ENCODE assay signal across 22 cellular contexts in the genomic region with DNA sequence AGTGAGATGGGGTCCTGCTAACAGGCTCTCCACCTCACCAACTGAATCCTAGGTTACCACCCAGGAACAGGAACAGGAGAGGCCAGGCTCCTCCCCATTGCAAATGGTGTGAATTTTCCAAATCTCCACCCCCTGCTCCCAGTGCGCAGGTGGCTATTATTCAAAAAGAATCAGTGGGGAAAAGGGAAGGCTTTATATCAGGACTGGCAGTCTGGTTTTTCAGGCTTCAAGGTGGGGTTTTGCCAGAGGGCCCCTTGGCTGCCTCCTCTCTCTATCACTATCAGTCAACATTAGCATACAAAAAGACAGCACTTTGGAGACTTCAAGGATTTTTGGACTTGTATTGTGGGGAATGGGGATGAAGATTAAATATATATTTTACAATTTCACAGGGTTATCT.
DNase-seq lines count a peak whose midpoint lies in the region; ATAC-seq, FAIRE-seq and TF ChIP-seq lines count a peak whose summit lies in the region.
"Had no signal": no experiment of that assay in that cellular context is flagged by ENCODE, and none has a peak within 500 bp of the region (broad histone marks: within the 10 kb centered on the region; RNA-seq: fewer than 3 reads in every experiment).

No MANE protein-coding gene starts in this region.

- intact Hi-C loops in A673 (cut with micrococcal nuclease; ENCODE audit: unreplicated experiment), result no loop called here

- no peaks in the 10 kb centered on the region for H3K36me3 ChIP-seq in endodermal cell (ENCODE audit: control insufficient read depth, insufficient read depth, low read length)
- H3K36me3 ChIP-seq in A673 (ENCODE audit: insufficient read depth, low read length, poor library complexity, severe bottlenecking), result no peaks in the 10 kb centered on the region
- H3K36me3 ChIP-seq: BE2C, BLaER1 had no signal

- H3K4me1 Mint-ChIP-seq in WTC11 (peaks cover 16% of the 10 kb centered on the region), endodermal cell (peaks cover 16% of the 10 kb centered on the region)
- H3K4me1 Mint-ChIP-seq: CD14-positive monocyte; CD4-positive, alpha-beta memory T cell; CD4-positive, CD25-positive, alpha-beta regulatory T cell; CD8-positive, alpha-beta memory T cell had no signal

- no TSS peak for BruUV-seq in A673 (replicated peaks; lab: Mats Ljungman, UMichigan)

- H3K9me3 ChIP-seq in endodermal cell (ENCODE audit: control insufficient read depth, low read length), result no peaks in the 10 kb centered on the region
- H3K9me3 ChIP-seq in A673 (ENCODE audit: low read depth, low read length, poor library complexity, severe bottlenecking), result no peaks in the 10 kb centered on the region
- H3K9me3 ChIP-seq: BE2C, BLaER1 had no signal

- peak; percentile 75 for DNase-seq in ELF-1 (ENCODE audit: low read depth, low spot score)
- peak; percentile 11 for DNase-seq in WTC11 (ENCODE audit: low spot score)
- no peak for DNase-seq in endodermal cell
- DNase-seq in A673 (ENCODE audit: low spot score), result no peak
- no peak for DNase-seq in urothelium cell line (ENCODE audit: low spot score)
- DNase-seq: ACHN; BE2C; C1 segment of cervical spinal cord; CD4-positive, alpha-beta memory T cell; CD4-positive, CD25-positive, alpha-beta regulatory T cell; CD8-positive, alpha-beta memory T cell; COR-L47; DMS79 treated with DMSO at 0.1 percent for 48 hours; GDM1 had no signal

- no peak overlapping the region for H3K27ac Mint-ChIP-seq in WTC11
- H3K27ac Mint-ChIP-seq in endodermal cell, result no peak overlapping the region
- H3K27ac Mint-ChIP-seq: CD14-positive monocyte; CD4-positive, alpha-beta memory T cell; CD4-positive, CD25-positive, alpha-beta regulatory T cell; CD8-positive, alpha-beta memory T cell had no signal

- no peak overlapping the region for H3K9ac ChIP-seq in endodermal cell (ENCODE audit: extremely low read depth, low read length, poor library complexity, severe bottlenecking)
- H3K9ac ChIP-seq: BLaER1 had no signal

- 67% methylated on average over 1 of the region's 1 CpG; no CpG with 5 or more reads in 1 of the 2 experiments for WGBS in endodermal cell (ENCODE audit: insufficient coverage in 1 of 2, insufficient read length in 1 of 2), 2 experiments

- POLR2A ChIA-PET in WTC11 (lab: Charles Lee) (no interaction called here), A673 (lab: Charles Lee; ENCODE audit: low non-redundant PET) (no interaction called here)

- H3K36me3 Mint-ChIP-seq in WTC11 (no peaks in the 10 kb centered on the region), endodermal cell (ENCODE audit: low read depth) (peaks cover 1% of the 10 kb centered on the region)
- H3K36me3 Mint-ChIP-seq: CD14-positive monocyte; CD4-positive, alpha-beta memory T cell; CD4-positive, CD25-positive, alpha-beta regulatory T cell; CD8-positive, alpha-beta memory T cell had no signal

- peak; percentile 76 for ATAC-seq in WTC11
- no peak for ATAC-seq in HG03520 (IDR thresholded peaks at IDR 0.05; ENCODE audit: unreplicated experiment)
- ATAC-seq: A549, GM12878 had no signal

- no peak overlapping the region for H3K4me3 Mint-ChIP-seq in WTC11
- H3K4me3 Mint-ChIP-seq in endodermal cell, result no peak overlapping the region
- H3K4me3 Mint-ChIP-seq: CD14-positive monocyte; CD4-positive, alpha-beta memory T cell; CD4-positive, CD25-positive, alpha-beta regulatory T cell; CD8-positive, alpha-beta memory T cell had no signal

- no peaks in the 10 kb centered on the region for H3K27me3 ChIP-seq in endodermal cell (ENCODE audit: control insufficient read depth, insufficient read depth, low read length, poor library complexity, severe bottlenecking)
- no peaks in the 10 kb centered on the region for H3K27me3 ChIP-seq in A673 (replicated peaks; ENCODE audit: insufficient read depth, low read depth, low read length, poor library complexity)
- H3K27me3 ChIP-seq: BE2C, BLaER1 had no signal

- H3K27ac ChIP-seq in endodermal cell (ENCODE audit: low read depth, low read length) (no peak overlapping the region), A673 (ENCODE audit: low read depth, low read length, poor library complexity, severe bottlenecking) (no peak overlapping the region)
- H3K27ac ChIP-seq: 22Rv1, A549, BLaER1 had no signal

- TF ChIP-seq CTCF in WTC11 (IDR thresholded peaks at IDR 0.05) (no peak), endodermal cell (conservative IDR thresholded peaks at IDR 0.05) (no peak), A673 (conservative IDR thresholded peaks at IDR 0.05; ENCODE audit: low read depth, low read length) (no peak)

- H3K9me3 Mint-ChIP-seq in WTC11, result no peaks in the 10 kb centered on the region
- no peaks in the 10 kb centered on the region for H3K9me3 Mint-ChIP-seq in endodermal cell

- H3K4me1 ChIP-seq in endodermal cell (ENCODE audit: control insufficient read depth, insufficient read depth, low read length), result no peaks in the 10 kb centered on the region
- no peaks in the 10 kb centered on the region for H3K4me1 ChIP-seq in A673 (ENCODE audit: insufficient read depth, low read length, poor library complexity, severe bottlenecking)
- H3K4me1 ChIP-seq: A549, BE2C, BLaER1 had no signal

- H3K4me3 ChIP-seq in endodermal cell (ENCODE audit: low read length) (peak overlapping the region; percentile 55), A673 (ENCODE audit: low read depth, low read length, poor library complexity, severe bottlenecking) (no peak overlapping the region)
- H3K4me3 ChIP-seq: A549, BLaER1, GM12878 had no signal

- H3K27me3 Mint-ChIP-seq in WTC11 (ENCODE audit: low read depth) (no peaks in the 10 kb centered on the region), endodermal cell (ENCODE audit: insufficient read depth) (no peaks in the 10 kb centered on the region)
- H3K27me3 Mint-ChIP-seq: CD4-positive, alpha-beta memory T cell; CD4-positive, CD25-positive, alpha-beta regulatory T cell; CD8-positive, alpha-beta memory T cell had no signal

- FAIRE-seq in urothelium cell line (lab: Jason Lieb, UNC), result no peak
- FAIRE-seq: A549, GM12878, GM12892, GM18507 had no signal

- CTCF ChIA-PET in WTC11 (lab: Charles Lee) (no interaction called here), A673 (lab: Charles Lee) (no interaction called here)

TF ChIP-seq in WTC11, 78 proteins besides CTCF, POLR2A, EP300 and RAD21 (continues in another document):
- no peak for TF ChIP-seq ERG (CRISPR knock-in tag; IDR thresholded peaks at IDR 0.05)
- TF ChIP-seq JUN (CRISPR knock-in tag; IDR thresholded peaks at IDR 0.05), result no peak
- no peak for TF ChIP-seq NR1H2 (CRISPR knock-in tag; IDR thresholded peaks at IDR 0.05)
- no peak for TF ChIP-seq ZNF416 (CRISPR knock-in tag; IDR thresholded peaks at IDR 0.05)
- no peak for TF ChIP-seq GTF2I (CRISPR knock-in tag; conservative IDR thresholded peaks at IDR 0.05)
- TF ChIP-seq ZNF263 (CRISPR knock-in tag; IDR thresholded peaks at IDR 0.05; ENCODE audit: low read depth), result no peak
- TF ChIP-seq, protein P1, sequence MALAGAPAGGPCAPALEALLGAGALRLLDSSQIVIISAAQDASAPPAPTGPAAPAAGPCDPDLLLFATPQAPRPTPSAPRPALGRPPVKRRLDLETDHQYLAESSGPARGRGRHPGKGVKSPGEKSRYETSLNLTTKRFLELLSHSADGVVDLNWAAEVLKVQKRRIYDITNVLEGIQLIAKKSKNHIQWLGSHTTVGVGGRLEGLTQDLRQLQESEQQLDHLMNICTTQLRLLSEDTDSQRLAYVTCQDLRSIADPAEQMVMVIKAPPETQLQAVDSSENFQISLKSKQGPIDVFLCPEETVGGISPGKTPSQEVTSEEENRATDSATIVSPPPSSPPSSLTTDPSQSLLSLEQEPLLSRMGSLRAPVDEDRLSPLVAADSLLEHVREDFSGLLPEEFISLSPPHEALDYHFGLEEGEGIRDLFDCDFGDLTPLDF (CRISPR knock-in tag; IDR thresholded peaks at IDR 0.05), result no peak
- no peak for TF ChIP-seq CREB1 (CRISPR knock-in tag; IDR thresholded peaks at IDR 0.05)
- TF ChIP-seq, protein P2, sequence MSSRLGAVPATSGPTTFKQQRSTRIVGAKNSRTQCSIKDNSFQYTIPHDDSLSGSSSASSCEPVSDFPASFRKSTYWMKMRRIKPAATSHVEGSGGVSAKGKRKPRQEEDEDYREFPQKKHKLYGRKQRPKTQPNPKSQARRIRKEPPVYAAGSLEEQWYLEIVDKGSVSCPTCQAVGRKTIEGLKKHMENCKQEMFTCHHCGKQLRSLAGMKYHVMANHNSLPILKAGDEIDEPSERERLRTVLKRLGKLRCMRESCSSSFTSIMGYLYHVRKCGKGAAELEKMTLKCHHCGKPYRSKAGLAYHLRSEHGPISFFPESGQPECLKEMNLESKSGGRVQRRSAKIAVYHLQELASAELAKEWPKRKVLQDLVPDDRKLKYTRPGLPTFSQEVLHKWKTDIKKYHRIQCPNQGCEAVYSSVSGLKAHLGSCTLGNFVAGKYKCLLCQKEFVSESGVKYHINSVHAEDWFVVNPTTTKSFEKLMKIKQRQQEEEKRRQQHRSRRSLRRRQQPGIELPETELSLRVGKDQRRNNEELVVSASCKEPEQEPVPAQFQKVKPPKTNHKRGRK (CRISPR knock-in tag; IDR thresholded peaks at IDR 0.05; ENCODE audit: borderline replicate concordance), result no peak
- no peak for TF ChIP-seq ZBTB21 (CRISPR knock-in tag; IDR thresholded peaks at IDR 0.05; ENCODE audit: borderline replicate concordance)
- TF ChIP-seq E2F5 (CRISPR knock-in tag; IDR thresholded peaks at IDR 0.05), result no peak
- no peak for TF ChIP-seq CBFB (CRISPR knock-in tag; IDR thresholded peaks at IDR 0.05; ENCODE audit: low read depth)

Comparison
In these comparisons a context has a peak if more than half of its experiments do, and no peak if none do; other contexts are left out.
1. DNase-seq: peak in ELF-1 (single experiment) and WTC11 (single experiment); none in endodermal cell (single experiment), A673 (single experiment) and urothelium cell line (single experiment).